Comparison of ENCODE assay signal across 14 cellular contexts in the genomic region with DNA sequence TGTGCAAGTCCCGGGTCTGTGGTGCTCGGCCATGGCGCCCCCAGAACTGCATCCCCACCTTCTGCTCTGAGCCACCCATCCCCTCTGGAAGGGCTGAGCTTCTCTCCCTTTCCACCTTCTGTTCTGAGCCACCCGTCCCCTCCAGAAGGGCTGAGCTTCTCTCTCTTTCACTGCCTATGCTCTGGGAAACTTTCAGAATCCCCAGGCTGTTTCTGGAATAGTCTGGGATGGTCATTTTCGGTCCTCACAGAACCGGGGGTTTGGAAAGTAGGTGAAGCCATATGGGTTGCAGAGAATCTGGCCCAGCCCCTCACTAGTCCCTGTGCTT. TPM values are rescaled to one million over a fixed set of nuclear protein-coding genes. Genes with fewer than 3 reads are reported as not detected.
A peak's percentile ranks its signal among the peaks of the same experiment; 100 is the strongest.
DNase-seq lines count a peak whose midpoint lies in the region; ATAC-seq, FAIRE-seq and TF ChIP-seq lines count a peak whose summit lies in the region.
"Had no signal": no experiment of that assay in that cellular context is flagged by ENCODE, and none has a peak within 500 bp of the region (broad histone marks: within the 10 kb centered on the region; RNA-seq: fewer than 3 reads in every experiment).

No MANE protein-coding gene starts in this region.

- peak overlapping the region; percentile 67 for H3K4me2 ChIP-seq in HepG2 (ENCODE audit: low read depth, low read length)
- H3K4me2 ChIP-seq: PC-9 had no signal

- no peak for TF ChIP-seq CTCF in HepG2 (CRISPR knock-in tag; IDR thresholded peaks at IDR 0.05)

- intact Hi-C loops in HepG2 (cut with micrococcal nuclease; ENCODE audit: unreplicated experiment): no loop called here

- TF ChIP-seq POLR2A in HepG2 (IDR thresholded peaks at IDR 0.05; ENCODE audit: insufficient read depth in 1 of 2, low read depth in 2 of 2, low read length in 2 of 2): no peak

- no peaks in the 10 kb centered on the region for H3K9me3 Mint-ChIP-seq in activated T-cell treated with anti-CD3 and anti-CD28 coated beads, Interleukin-2, amount 50 U/mL, for 4 hours
- H3K9me3 Mint-ChIP-seq in activated CD4-positive, alpha-beta memory T cell treated with anti-CD3 and anti-CD28 coated beads, Interleukin-2, amount 10 ng/mL, durations not matched to agents 7 days and 5 days: no peaks in the 10 kb centered on the region
- H3K9me3 Mint-ChIP-seq: brain had no signal

- WGBS in HepG2 (ENCODE audit: low lambda C conversion rate): 17% methylated on average over 3 of the region's 6 CpGs

- FAIRE-seq in HepG2 (lab: Jason Lieb, UNC): no peak
- FAIRE-seq: HTR-8/SVneo had no signal

- peak overlapping the region; percentile 93 for H3K27ac Mint-ChIP-seq in activated CD4-positive, alpha-beta memory T cell treated with anti-CD3 and anti-CD28 coated beads, Interleukin-2, amount 10 ng/mL, durations not matched to agents 7 days and 5 days

- H2AFZ ChIP-seq in HepG2 (ENCODE audit: low read length): no peak overlapping the region
- H2AFZ ChIP-seq: PC-9 had no signal

- peaks cover 84% of the 10 kb centered on the region for H3K4me1 Mint-ChIP-seq in activated T-cell treated with anti-CD3 and anti-CD28 coated beads, Interleukin-2, amount 50 U/mL, for 4 hours (ENCODE audit: low read depth)
- H3K4me1 Mint-ChIP-seq in activated CD4-positive, alpha-beta memory T cell treated with anti-CD3 and anti-CD28 coated beads, Interleukin-2, amount 10 ng/mL, durations not matched to agents 7 days and 5 days: peaks cover 75% of the 10 kb centered on the region

- peak overlapping the region; percentile 64 to 81 (median 75) for H3K4me3 ChIP-seq in HepG2 (replicated peaks in 1 of 3; ENCODE audit: insufficient read depth in 1 of 3, low read depth in 2 of 3, low read length in 3 of 3)
- peak overlapping the region; percentile 10 to 54 (median 41) for H3K4me3 ChIP-seq in subcutaneous abdominal adipose tissue (ENCODE audit: low read depth in 1 of 5, low read length in 5 of 5)
- H3K4me3 ChIP-seq: PC-9 had no signal

- POLR2A ChIA-PET in activated CD4-positive, alpha-beta memory T cell treated with anti-CD3 and anti-CD28 coated beads, Interleukin-2, amount 10 ng/mL, durations not matched to agents 7 days and 5 days (lab: Charles Lee): interaction anchor here (0.7 to 1.7 kb wide), 5 partner anchors 10 to 300 kb away, joined by 3 to 7 read pairs (median 4); partner anchors contain the start of gene PEX26
- POLR2A ChIA-PET in HepG2 (lab: Yijun Ruan, JAX): interaction anchor here (0.9 to 3.4 kb wide), 4 partner anchors 9 to 27 kb away, joined by 3 to 24 read pairs (median 5); no protein-coding TSS in a partner anchor

- H3K36me3 Mint-ChIP-seq in activated T-cell treated with anti-CD3 and anti-CD28 coated beads, Interleukin-2, amount 50 U/mL, for 4 hours (ENCODE audit: insufficient read depth): no peaks in the 10 kb centered on the region
- peaks cover 14% of the 10 kb centered on the region for H3K36me3 Mint-ChIP-seq in activated CD4-positive, alpha-beta memory T cell treated with anti-CD3 and anti-CD28 coated beads, Interleukin-2, amount 10 ng/mL, durations not matched to agents 7 days and 5 days (ENCODE audit: low read depth)
- H3K36me3 Mint-ChIP-seq: brain had no signal

- no peak for DNase-seq in activated T-cell treated with anti-CD3 and anti-CD28 coated beads, Interleukin-2, amount 50 U/mL, for 4 hours
- no peak for DNase-seq in activated T-cell treated with anti-CD3 and anti-CD28 coated beads, Interleukin-2, amount 50 U/mL, for 48 hours
- no peak for DNase-seq in activated CD4-positive, alpha-beta memory T cell treated with anti-CD3 and anti-CD28 coated beads, Interleukin-2, amount 10 ng/mL, durations not matched to agents 7 days and 5 days
- DNase-seq in HepG2 (ENCODE audit: low spot score): no peak
- no peak for DNase-seq in HuH-7.5 (ENCODE audit: low spot score)
- DNase-seq: ACHN, left ventricle myocardium superior, NCI-H2081, PC-9 had no signal

- no peak for ATAC-seq in activated T-cell treated with anti-CD3 and anti-CD28 coated beads, Interleukin-2, amount 50 U/mL, for 4 hours
- ATAC-seq in HepG2: no peak
- ATAC-seq in HG02571 (IDR thresholded peaks at IDR 0.05; ENCODE audit: unreplicated experiment): no peak
- ATAC-seq in GM18907 (IDR thresholded peaks at IDR 0.05; ENCODE audit: unreplicated experiment): no peak
- ATAC-seq: left ventricle myocardium superior had no signal

- BruUV-seq in HepG2 (replicated peaks; lab: Mats Ljungman, UMichigan): no TSS peak

- TF ChIP-seq RAD21 in HepG2 (CRISPR knock-in tag; IDR thresholded peaks at IDR 0.05): no peak

- peak overlapping the region; percentile 88 for H3K4me3 Mint-ChIP-seq in activated T-cell treated with anti-CD3 and anti-CD28 coated beads, Interleukin-2, amount 50 U/mL, for 4 hours
- H3K4me3 Mint-ChIP-seq in activated CD4-positive, alpha-beta memory T cell treated with anti-CD3 and anti-CD28 coated beads, Interleukin-2, amount 10 ng/mL, durations not matched to agents 7 days and 5 days: peak overlapping the region; percentile 86

- in situ Hi-C loops in HepG2 (cut with HindIII; ENCODE audit: extremely low pct_ligation_motif_present, low pct_unique_long_range_greater_than_20kb): no loop called here

- H3K9me3 ChIP-seq in HepG2 (ENCODE audit: low read length) (no peaks in the 10 kb centered on the region), subcutaneous abdominal adipose tissue (ENCODE audit: control insufficient read depth in 5 of 5, low read length in 5 of 5) (no peaks in the 10 kb centered on the region)

- H3K4me1 ChIP-seq in HepG2 (ENCODE audit: insufficient read depth, low read length): peaks cover 81% of the 10 kb centered on the region
- H3K4me1 ChIP-seq in subcutaneous abdominal adipose tissue (ENCODE audit: control insufficient read depth in 5 of 5, insufficient read depth in 5 of 5, low read length in 5 of 5): peaks cover 7 to 56% (median 32%) of the 10 kb centered on the region in 5 donors

- CTCF ChIA-PET in activated CD4-positive, alpha-beta memory T cell treated with anti-CD3 and anti-CD28 coated beads, Interleukin-2, amount 10 ng/mL, durations not matched to agents 7 days and 5 days (lab: Charles Lee): interaction anchor here (0.5 to 3.8 kb wide), 4 partner anchors 8 to 702 kb away, joined by 3 to 18 read pairs (median 5); no protein-coding TSS in a partner anchor
- CTCF ChIA-PET in HepG2 (lab: Yijun Ruan, JAX; ENCODE audit: low intra/inter-chr PET ratio, low total read pairs): no interaction called here

- no peaks in the 10 kb centered on the region; a peak in 1 of 5 replicates for H3K27me3 ChIP-seq in HepG2 (ENCODE audit: control insufficient read depth in 1 of 2, insufficient read depth in 2 of 2, low read length in 2 of 2)
- H3K27me3 ChIP-seq in subcutaneous abdominal adipose tissue (ENCODE audit: control insufficient read depth in 5 of 5, insufficient read depth in 4 of 5, low read length in 5 of 5): peaks cover 0 to 12% (median 0%) of the 10 kb centered on the region in 5 donors

- TF ChIP-seq EP300 in HepG2 (IDR thresholded peaks at IDR 0.05; ENCODE audit: low read depth in 2 of 2, low read length in 2 of 2): no peak
- no peak for TF ChIP-seq EP300 in HepG2 (CRISPR knock-in tag; IDR thresholded peaks at IDR 0.05; ENCODE audit: borderline replicate concordance)

- no peaks in the 10 kb centered on the region for H4K20me1 ChIP-seq in HepG2 (ENCODE audit: insufficient read depth, low read length)

- H3K9ac ChIP-seq in HepG2 (ENCODE audit: insufficient read depth, low read depth, low read length) (peak overlapping the region; percentile 78), subcutaneous abdominal adipose tissue (ENCODE audit: low read length in 5 of 5) (peak overlapping the region in 3 of 5 donors; percentile 15 to 51 (median 34))

- peak overlapping the region; percentile 80 for H3K27ac ChIP-seq in HepG2 (ENCODE audit: extremely low read length, insufficient read depth, low read length)
- H3K27ac ChIP-seq in subcutaneous abdominal adipose tissue (ENCODE audit: low read depth, low read length): peak overlapping the region; percentile 15
- H3K27ac ChIP-seq: PC-9 had no signal

- peaks cover 16% of the 10 kb centered on the region for H3K79me2 ChIP-seq in HepG2 (ENCODE audit: insufficient read depth, low read length)

- H3K36me3 ChIP-seq in HepG2 (replicated peaks in 1 of 2; ENCODE audit: control insufficient read depth in 1 of 2, insufficient read depth in 2 of 2, low read length in 2 of 2) (no peaks in the 10 kb centered on the region), subcutaneous abdominal adipose tissue (ENCODE audit: control insufficient read depth in 5 of 5, insufficient read depth in 5 of 5, low read length in 5 of 5) (no peaks in the 10 kb centered on the region)

- no peaks in the 10 kb centered on the region for H3K27me3 Mint-ChIP-seq in activated T-cell treated with anti-CD3 and anti-CD28 coated beads, Interleukin-2, amount 50 U/mL, for 4 hours (ENCODE audit: low read depth)
- H3K27me3 Mint-ChIP-seq in activated CD4-positive, alpha-beta memory T cell treated with anti-CD3 and anti-CD28 coated beads, Interleukin-2, amount 10 ng/mL, durations not matched to agents 7 days and 5 days: peaks cover 14% of the 10 kb centered on the region

RNA-seq across cellular contexts. Expression of gene BID, which starts 3.4 kb away (rescaled TPM):
- 10 to 100 TPM; 30.3 to 39.5 (median 36.5) TPM for total RNA-seq in activated T-cell treated with anti-CD3 and anti-CD28 coated beads, Interleukin-2, amount 50 U/mL, for 4 hours
- total RNA-seq in activated CD4-positive, alpha-beta memory T cell treated with anti-CD3 and anti-CD28 coated beads, Interleukin-2, amount 10 ng/mL, durations not matched to agents 7 days and 5 days: 10 to 100 TPM; 21.4 to 25.7 TPM
- 47.6 and 51.7 TPM in 2 replicates for total RNA-seq in HepG2 (2016; rRNA removed; fragmentation: Illumina TruSeq; extraction: Trizol)
- total RNA-seq in HepG2 (2016; cell fraction: cytosol; rRNA removed; fragmentation: Illumina TruSeq; extraction: Trizol; ENCODE audit: low read depth): 16.5 and 25.0 TPM in 2 replicates
- total RNA-seq in HepG2 (2016; cell fraction: insoluble cytoplasmic fraction; rRNA removed; fragmentation: Illumina TruSeq; extraction: Trizol): 48.2 and 51.2 TPM in 2 replicates
- total RNA-seq in HepG2 (2016; cell fraction: membrane; rRNA removed; fragmentation: Illumina TruSeq; extraction: Trizol): 24.9 and 33.2 TPM in 2 replicates
- 27.0 and 29.0 TPM in 2 replicates for total RNA-seq in HepG2 (2016; cell fraction: nucleus; rRNA removed; fragmentation: Illumina TruSeq; extraction: Trizol)
- polyA plus RNA-seq in HepG2 (2011; rRNA removed): 35.3 and 44.7 TPM in 2 replicates
- 51.3 and 78.1 TPM in 2 replicates for polyA plus RNA-seq in HepG2 (2011; cell fraction: cytosol; rRNA removed)
- polyA plus RNA-seq in HepG2 (2011; cell fraction: nucleus; rRNA removed): 37.6 and 38.4 TPM in 2 replicates
- polyA plus RNA-seq in HepG2 (2012): 16.2 and 31.9 TPM in 2 replicates
- polyA plus RNA-seq in HepG2 (2016; cell fraction: cytosol; fragmentation: Illumina TruSeq; extraction: Trizol; ENCODE audit: low read depth): 22.8 and 28.7 TPM in 2 replicates
- polyA plus RNA-seq in HepG2 (2016; cell fraction: insoluble cytoplasmic fraction; fragmentation: Illumina TruSeq; extraction: Trizol; ENCODE audit: low read depth): 39.0 and 42.7 TPM in 2 replicates
- polyA plus RNA-seq in HepG2 (2016; cell fraction: membrane; fragmentation: Illumina TruSeq; extraction: Trizol; ENCODE audit: low read depth): 26.7 and 27.3 TPM in 2 replicates
- 47.0 TPM in 2 replicates for polyA plus RNA-seq in HepG2 (2016; cell fraction: nucleus; fragmentation: Illumina TruSeq; extraction: Trizol; ENCODE audit: insufficient read depth, low read depth)
- polyA minus RNA-seq in HepG2 (2011; rRNA and poly(A)+ RNA removed; ENCODE audit: low replicate concordance): 35.1 and 45.0 TPM in 2 replicates
- polyA minus RNA-seq in HepG2 (2011; cell fraction: cytosol; rRNA and poly(A)+ RNA removed): 15.2 and 16.8 TPM in 2 replicates
- 4.4 and 8.2 TPM in 2 replicates for polyA minus RNA-seq in HepG2 (2011; cell fraction: nucleus; rRNA and poly(A)+ RNA removed)
